ENCODE assay signal across 11 cellular contexts in the genomic region with DNA sequence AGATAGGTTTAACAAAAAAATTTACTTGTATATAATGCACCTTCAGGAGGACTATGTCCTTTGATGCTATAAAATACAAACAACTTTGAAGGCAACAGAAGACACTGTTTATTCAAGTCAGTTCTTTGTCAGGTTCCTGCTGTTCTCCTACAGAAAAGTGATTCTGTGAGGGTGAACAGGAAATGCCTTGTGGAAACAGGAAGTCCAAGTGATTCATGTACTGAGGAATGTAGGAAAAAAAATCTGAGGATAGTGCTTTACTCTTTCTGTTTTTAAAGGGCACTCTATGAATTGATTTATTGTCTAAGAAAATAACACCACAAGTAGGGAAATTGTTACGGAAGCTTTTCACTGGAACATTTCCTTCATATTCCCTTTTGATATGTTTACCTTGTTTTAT.
DNase-seq lines count a peak whose midpoint lies in the region; ATAC-seq and TF ChIP-seq lines count a peak whose summit lies in the region.
"Had no signal": no experiment of that assay in that cellular context is flagged by ENCODE, and none has a peak within 500 bp of the region (broad histone marks: within the 10 kb centered on the region; RNA-seq: fewer than 3 reads in every experiment).

No MANE protein-coding gene starts in this region.

- no peak for TF ChIP-seq CTCF in A673 (conservative IDR thresholded peaks at IDR 0.05; ENCODE audit: low read depth, low read length)

- H3K9me3 ChIP-seq in A673 (ENCODE audit: low read depth, low read length, poor library complexity, severe bottlenecking) = no peaks in the 10 kb centered on the region
- H3K9me3 ChIP-seq: BLaER1 had no signal

- intact Hi-C loops in A673 (cut with micrococcal nuclease; ENCODE audit: unreplicated experiment) = loop anchor here (2.0 to 5.0 kb wide), 4 partner anchors 77 to 450 kb away; partner anchors contain the start of gene TWIST1
- intact Hi-C loops in activated T-helper 1 cell treated with anti-CD3 and anti-CD28 coated beads, Interleukin-12 subunit alpha, Interleukin-12 subunit beta, Interleukin-2, Interleukin-4 antibody, amounts not matched to agents 30 ng/mL and 10 ng/mL and 1 ng/mL, durations not matched to agents 14 hours and 24 hours and 36 hours (cut with micrococcal nuclease) = loop anchor here (2.0 to 10.0 kb wide), 2 partner anchors 387 to 987 kb away; no protein-coding TSS in a partner anchor

- no peaks in the 10 kb centered on the region for H3K27me3 ChIP-seq in A673 (replicated peaks; ENCODE audit: insufficient read depth, low read depth, low read length, poor library complexity)
- H3K27me3 ChIP-seq: BLaER1 had no signal

- peak overlapping the region; percentile 3 for H3K4me3 ChIP-seq in A673 (ENCODE audit: low read depth, low read length, poor library complexity, severe bottlenecking)
- H3K4me3 ChIP-seq: BLaER1 had no signal

- H3K36me3 Mint-ChIP-seq in activated T-helper 1 cell treated with anti-CD3 and anti-CD28 coated beads, Interleukin-12 subunit alpha, Interleukin-12 subunit beta, Interleukin-2, Interleukin-4 antibody, amounts not matched to agents 30 ng/mL and 10 ng/mL and 1 ng/mL, durations not matched to agents 14 hours and 24 hours and 36 hours (ENCODE audit: low read depth) = no peaks in the 10 kb centered on the region
- H3K36me3 Mint-ChIP-seq: natural killer cell had no signal

- BruUV-seq in A673 (replicated peaks; lab: Mats Ljungman, UMichigan) = no TSS peak

- H3K27ac Mint-ChIP-seq in activated T-helper 1 cell treated with anti-CD3 and anti-CD28 coated beads, Interleukin-12 subunit alpha, Interleukin-12 subunit beta, Interleukin-2, Interleukin-4 antibody, amounts not matched to agents 30 ng/mL and 10 ng/mL and 1 ng/mL, durations not matched to agents 14 hours and 24 hours and 36 hours = no peak overlapping the region
- H3K27ac Mint-ChIP-seq: natural killer cell had no signal

- H3K9me3 Mint-ChIP-seq in activated T-helper 1 cell treated with anti-CD3 and anti-CD28 coated beads, Interleukin-12 subunit alpha, Interleukin-12 subunit beta, Interleukin-2, Interleukin-4 antibody, amounts not matched to agents 30 ng/mL and 10 ng/mL and 1 ng/mL, durations not matched to agents 14 hours and 24 hours and 36 hours = no peaks in the 10 kb centered on the region
- H3K9me3 Mint-ChIP-seq: natural killer cell had no signal

- POLR2A ChIA-PET in A673 (lab: Charles Lee; ENCODE audit: low non-redundant PET) = interaction anchor here (0.7 kb wide), 1 partner anchor 657 kb away, joined by 3 read pairs; no protein-coding TSS in a partner anchor

- no peak for ATAC-seq in GM19035 (IDR thresholded peaks at IDR 0.05; ENCODE audit: unreplicated experiment)
- no peak for ATAC-seq in GM18517 (IDR thresholded peaks at IDR 0.05; ENCODE audit: unreplicated experiment)
- ATAC-seq: natural killer cell had no signal

- peak overlapping the region; percentile 73 for H3K27ac ChIP-seq in A673 (ENCODE audit: low read depth, low read length, poor library complexity, severe bottlenecking)
- H3K27ac ChIP-seq: BLaER1 had no signal

- no peaks in the 10 kb centered on the region for H3K27me3 Mint-ChIP-seq in activated T-helper 1 cell treated with anti-CD3 and anti-CD28 coated beads, Interleukin-12 subunit alpha, Interleukin-12 subunit beta, Interleukin-2, Interleukin-4 antibody, amounts not matched to agents 30 ng/mL and 10 ng/mL and 1 ng/mL, durations not matched to agents 14 hours and 24 hours and 36 hours (ENCODE audit: insufficient read depth)

- peaks cover 7% of the 10 kb centered on the region for H3K4me1 Mint-ChIP-seq in activated T-helper 1 cell treated with anti-CD3 and anti-CD28 coated beads, Interleukin-12 subunit alpha, Interleukin-12 subunit beta, Interleukin-2, Interleukin-4 antibody, amounts not matched to agents 30 ng/mL and 10 ng/mL and 1 ng/mL, durations not matched to agents 14 hours and 24 hours and 36 hours (ENCODE audit: low read depth)
- H3K4me1 Mint-ChIP-seq: natural killer cell had no signal

- H3K4me1 ChIP-seq in A673 (ENCODE audit: insufficient read depth, low read length, poor library complexity, severe bottlenecking) = peaks cover 42% of the 10 kb centered on the region

- DNase-seq in A673 (ENCODE audit: low spot score) = peak; percentile 96
- peak; percentile 65 for DNase-seq in HS-5 (ENCODE audit: low read depth)
- peak; percentile 60 for DNase-seq in astrocyte of the hippocampus (ENCODE audit: low read depth, low spot score)
- DNase-seq in iris pigment epithelial cell (ENCODE audit: low read depth) = peak; percentile 80
- DNase-seq in activated T-helper 1 cell treated with anti-CD3 and anti-CD28 coated beads, Interleukin-12 subunit alpha, Interleukin-12 subunit beta, Interleukin-2, Interleukin-4 antibody, amounts not matched to agents 30 ng/mL and 10 ng/mL and 1 ng/mL, durations not matched to agents 14 hours and 24 hours and 36 hours (ENCODE audit: low spot score) = no peak
- DNase-seq in activated CD4-positive, CD25-positive, alpha-beta regulatory T cell (lab: John Stamatoyannopoulos, UW) = no peak
- DNase-seq: effector memory CD4-positive, alpha-beta T cell; natural killer cell had no signal

- H3K36me3 ChIP-seq in A673 (ENCODE audit: insufficient read depth, low read length, poor library complexity, severe bottlenecking) = no peaks in the 10 kb centered on the region

- H3K4me3 Mint-ChIP-seq in activated T-helper 1 cell treated with anti-CD3 and anti-CD28 coated beads, Interleukin-12 subunit alpha, Interleukin-12 subunit beta, Interleukin-2, Interleukin-4 antibody, amounts not matched to agents 30 ng/mL and 10 ng/mL and 1 ng/mL, durations not matched to agents 14 hours and 24 hours and 36 hours = no peak overlapping the region
- H3K4me3 Mint-ChIP-seq: natural killer cell had no signal

- CTCF ChIA-PET in A673 (lab: Charles Lee) = no interaction called here

Comparison
In these comparisons a context has a peak if more than half of its experiments do, and no peak if none do; other contexts are left out.
1. DNase-seq: peak in A673 (single experiment), HS-5 (single experiment), astrocyte of the hippocampus (single experiment) and iris pigment epithelial cell (single experiment); none in activated T-helper 1 cell treated with anti-CD3 and anti-CD28 coated beads, Interleukin-12 subunit alpha, Interleukin-12 subunit beta, Interleukin-2, Interleukin-4 antibody, amounts not matched to agents 30 ng/mL and 10 ng/mL and 1 ng/mL, durations not matched to agents 14 hours and 24 hours and 36 hours (single experiment) and activated CD4-positive, CD25-positive, alpha-beta regulatory T cell (0 of 4).